ENCODE assay signal across 23 cellular contexts in the genomic region with DNA sequence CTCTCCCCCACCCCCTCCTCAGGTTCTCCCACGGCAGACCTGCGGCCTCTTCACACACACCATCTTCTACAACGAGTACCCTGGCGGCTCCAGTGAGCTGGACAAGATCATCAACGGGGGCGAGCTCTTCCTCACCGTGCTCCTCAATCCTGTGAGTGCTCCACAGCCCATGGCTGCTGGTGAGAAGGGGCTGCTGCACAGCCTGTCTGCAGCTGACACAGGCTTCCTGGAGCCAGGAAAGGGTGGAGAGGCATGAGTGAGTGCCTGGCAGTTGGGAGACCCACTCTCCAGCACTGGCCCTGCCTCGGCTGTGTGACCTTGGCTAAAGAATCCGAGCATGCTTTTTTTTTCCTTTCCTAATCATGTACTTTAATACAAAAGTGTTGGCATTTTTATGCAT. TPM values are rescaled to one million over a fixed set of nuclear protein-coding genes. Genes with fewer than 3 reads are reported as not detected.
DNase-seq lines count a peak whose midpoint lies in the region; ATAC-seq and TF ChIP-seq lines count a peak whose summit lies in the region.
"Had no signal": no experiment of that assay in that cellular context is flagged by ENCODE, and none has a peak within 500 bp of the region (broad histone marks: within the 10 kb centered on the region; RNA-seq: fewer than 3 reads in every experiment).

No MANE protein-coding gene starts in this region.

- H3K36me3 Mint-ChIP-seq in chondrocyte (ENCODE audit: low read depth) = peaks cover 51% of the 10 kb centered on the region
- H3K36me3 Mint-ChIP-seq: CD8-positive, alpha-beta T cell had no signal

- DNase-seq in left ventricle myocardium inferior (no peak), left cardiac atrium (no peak), chondrocyte (ENCODE audit: low spot score) (peak; percentile 55), osteoblast (ENCODE audit: insufficient read length, low spot score, missing footprints) (no peak), HK-2 (ENCODE audit: unreplicated experiment) (no peak), NCI-H1105 treated with DMSO at 0.1 percent for 48 hours (lab: John Stamatoyannopoulos, UW) (no peak)
- DNase-seq in stimulated activated CD4-positive, alpha-beta T cell treated with anti-CD3 and anti-CD28 coated beads, Interleukin-12 subunit alpha, Interleukin-12 subunit beta, amount 100 ng/mL, for 4 hours = no peak
- DNase-seq: 8988T; AML-193; C1 segment of cervical spinal cord; CD8-positive, alpha-beta T cell; DND-41; HCEC 1CT; Kasumi-1; NCI-H1417 treated with DMSO at 0.1 percent for 48 hours; NCI-H187; NCI-H446; NCI-H526; OCI-M1; Right ventricle myocardium superior had no signal

- H3K9me3 ChIP-seq in left ventricle myocardium inferior (replicated peaks) = no peaks in the 10 kb centered on the region
- H3K9me3 ChIP-seq in osteoblast (ENCODE audit: low read depth, low read length) = no peaks in the 10 kb centered on the region

- H3K27ac ChIP-seq in left ventricle myocardium inferior (replicated peaks) (peak overlapping the region; percentile 24), osteoblast (ENCODE audit: low read depth, low read length) (peak overlapping the region; percentile 71)

- H3K4me1 Mint-ChIP-seq in chondrocyte (ENCODE audit: low read depth) = peaks cover 59% of the 10 kb centered on the region

- H3K4me3 Mint-ChIP-seq in chondrocyte (ENCODE audit: unreplicated experiment) = no peak overlapping the region
- H3K4me3 Mint-ChIP-seq: CD8-positive, alpha-beta T cell; GM23338 had no signal

- peaks cover 52% of the 10 kb centered on the region for H3K79me2 ChIP-seq in osteoblast (ENCODE audit: insufficient read depth, low read length)

- peak overlapping the region; percentile 96 for H3K27ac Mint-ChIP-seq in chondrocyte (ENCODE audit: unreplicated experiment)
- H3K27ac Mint-ChIP-seq: CD8-positive, alpha-beta T cell; GM23338 had no signal

- H3K4me2 ChIP-seq in osteoblast (ENCODE audit: insufficient read depth, low read length) = no peak overlapping the region
- H3K4me2 ChIP-seq: GM23338 had no signal

- no peak overlapping the region for H3K4me3 ChIP-seq in left ventricle myocardium inferior
- H3K4me3 ChIP-seq in osteoblast (ENCODE audit: insufficient read depth, low read length) = no peak overlapping the region
- H3K4me3 ChIP-seq: GM12878, GM23338 had no signal

- H3K36me3 ChIP-seq in left ventricle myocardium inferior = peaks cover 99% of the 10 kb centered on the region
- H3K36me3 ChIP-seq in osteoblast (ENCODE audit: insufficient read depth, low read length) = peaks cover 78% of the 10 kb centered on the region

- H3K4me1 ChIP-seq in left ventricle myocardium inferior = peaks cover 66% of the 10 kb centered on the region
- peaks cover 33% of the 10 kb centered on the region for H3K4me1 ChIP-seq in osteoblast (ENCODE audit: insufficient read depth, low read length)

- no peaks in the 10 kb centered on the region for H3K27me3 Mint-ChIP-seq in chondrocyte (ENCODE audit: low read depth)

- ATAC-seq in left cardiac atrium (no peak), HG02870 (IDR thresholded peaks at IDR 0.05; ENCODE audit: unreplicated experiment) (no peak)
- ATAC-seq: CD8-positive, alpha-beta T cell; GM12878; GM23338 had no signal

- H3K9me3 Mint-ChIP-seq in chondrocyte (ENCODE audit: low read depth) = no peaks in the 10 kb centered on the region
- H3K9me3 Mint-ChIP-seq: CD8-positive, alpha-beta T cell had no signal

- H3K27me3 ChIP-seq in left ventricle myocardium inferior (ENCODE audit: low read depth) (no peaks in the 10 kb centered on the region), osteoblast (ENCODE audit: insufficient read depth, low read length) (no peaks in the 10 kb centered on the region)

- no peak for TF ChIP-seq CTCF in left ventricle myocardium inferior (IDR thresholded peaks at IDR 0.05; ENCODE audit: borderline replicate concordance)
- no peak for TF ChIP-seq CTCF in chondrocyte (IDR thresholded peaks at IDR 0.05)
- no peak for TF ChIP-seq CTCF in osteoblast (IDR thresholded peaks at IDR 0.05; ENCODE audit: extremely low read depth, low read depth, low read length)

- H4K20me1 ChIP-seq in osteoblast (ENCODE audit: insufficient read depth, low read length) = peaks cover 22% of the 10 kb centered on the region

- intact Hi-C loops in left ventricle myocardium inferior (cut with micrococcal nuclease) (no loop called here), left cardiac atrium (cut with DNase I) (no loop called here)

- no peak overlapping the region for H2AFZ ChIP-seq in osteoblast (ENCODE audit: low read length)
- H2AFZ ChIP-seq: GM23338 had no signal

RNA-seq across cellular contexts. Expression of a gene that starts 31.3 kb away (rescaled TPM):
- total RNA-seq in left ventricle myocardium inferior (58.9 TPM), left cardiac atrium (10 to 100 TPM; 59.3 to 71.2 TPM), chondrocyte (223 to 229 TPM (median 228 TPM) in 3 replicates), osteoblast (89.9 and 104 TPM in 2 replicates)
